ENCODE assay signal across 13 cellular contexts in genomic region chr12:31477669-31478068, GRCh38.
DNase-seq lines count a peak whose midpoint lies in the region; ATAC-seq, FAIRE-seq and TF ChIP-seq lines count a peak whose summit lies in the region.
"Had no signal": no experiment of that assay in that cellular context is flagged by ENCODE, and none has a peak within 500 bp of the region (broad histone marks: within the 10 kb centered on the region; RNA-seq: fewer than 3 reads in every experiment).

No MANE protein-coding gene starts in this region.

- no peak for TF ChIP-seq CTCF in GM12878 (IDR thresholded peaks at IDR 0.05 in 2 of 3, conservative IDR thresholded peaks at IDR 0.05 in 1 of 3; ENCODE audit: control insufficient read depth in 2 of 3, extremely low read depth in 1 of 3, insufficient read depth in 1 of 3, low read depth in 3 of 3, low read length in 3 of 3)

- H3K4me1 ChIP-seq in GM12878 (ENCODE audit: control insufficient read depth, insufficient read depth, low read length), result peaks cover 35% of the 10 kb centered on the region

- ATAC-seq in GM18517 (IDR thresholded peaks at IDR 0.05; ENCODE audit: unreplicated experiment), result peak; percentile 58
- peak; percentile 68 for ATAC-seq in GM21717 (IDR thresholded peaks at IDR 0.05; ENCODE audit: unreplicated experiment)
- ATAC-seq in HG03432 (IDR thresholded peaks at IDR 0.05; ENCODE audit: unreplicated experiment), result peak; percentile 71
- ATAC-seq in GM12878, result peak; percentile 79
- ATAC-seq: activated CD8-positive, alpha-beta T cell treated with anti-CD3 and anti-CD28 coated beads, Interleukin-2, amount 10 ng/mL, durations not matched to agents 7 days and 5 days had no signal

- POLR2A ChIA-PET in GM12878 (lab: Charles Lee), result no interaction called here
- POLR2A ChIA-PET in activated CD4-positive, alpha-beta memory T cell treated with anti-CD3 and anti-CD28 coated beads, Interleukin-2, amount 10 ng/mL, durations not matched to agents 7 days and 5 days (lab: Charles Lee), result no interaction called here

- no TSS peak for BruUV-seq in GM12878 (replicated peaks; lab: Mats Ljungman, UMichigan)

- CTCF ChIA-PET in GM12878 (lab: Yijun Ruan, JAX), result no interaction called here
- CTCF ChIA-PET in activated CD4-positive, alpha-beta memory T cell treated with anti-CD3 and anti-CD28 coated beads, Interleukin-2, amount 10 ng/mL, durations not matched to agents 7 days and 5 days (lab: Charles Lee), result no interaction called here

- in situ Hi-C loops in GM12878 (cut with MboI), result no loop called here

- no peak overlapping the region for H2AFZ ChIP-seq in GM12878 (ENCODE audit: control insufficient read depth, low read depth, low read length)

- no peaks in the 10 kb centered on the region for H3K9me3 Mint-ChIP-seq in T-helper 2 cell treated with Interferon-gamma antibody and Interleukin-4, amounts not matched to agents 5 μg/mL and 100 μg/mL, for 36 hours
- H3K9me3 Mint-ChIP-seq in activated CD4-positive, alpha-beta memory T cell treated with anti-CD3 and anti-CD28 coated beads, Interleukin-2, amount 10 ng/mL, durations not matched to agents 7 days and 5 days, result no peaks in the 10 kb centered on the region

- 94% methylated on average over 1 of the region's 1 CpG for WGBS in GM12878 (ENCODE audit: insufficient coverage, insufficient replicate concordance, low lambda C conversion rate, missing lambda C conversion rate)

- H3K9ac ChIP-seq in GM12878 (ENCODE audit: control insufficient read depth, insufficient read depth, low read length), result no peak overlapping the region

- peaks cover 4% of the 10 kb centered on the region for H3K27me3 Mint-ChIP-seq in T-helper 2 cell treated with Interferon-gamma antibody and Interleukin-4, amounts not matched to agents 5 μg/mL and 100 μg/mL, for 36 hours (ENCODE audit: low read depth)
- peaks cover 3% of the 10 kb centered on the region for H3K27me3 Mint-ChIP-seq in activated CD4-positive, alpha-beta memory T cell treated with anti-CD3 and anti-CD28 coated beads, Interleukin-2, amount 10 ng/mL, durations not matched to agents 7 days and 5 days

- no peaks in the 10 kb centered on the region for H4K20me1 ChIP-seq in GM12878 (ENCODE audit: control insufficient read depth, insufficient read depth)

- peaks cover 2% of the 10 kb centered on the region for H3K79me2 ChIP-seq in GM12878 (ENCODE audit: control insufficient read depth, insufficient read depth, low read length)

- H3K4me2 ChIP-seq in GM12878 (ENCODE audit: control insufficient read depth, insufficient read depth), result no peak overlapping the region

- DNase-seq in GM12878 (ENCODE audit: low read depth, low spot score) (peak; percentile 32), MG63 (no peak)
- no peak for DNase-seq in T-helper 2 cell treated with Interferon-gamma antibody and Interleukin-4, amounts not matched to agents 5 μg/mL and 100 μg/mL, for 36 hours (ENCODE audit: low spot score)
- DNase-seq in activated CD4-positive, alpha-beta memory T cell treated with anti-CD3 and anti-CD28 coated beads, Interleukin-2, amount 10 ng/mL, durations not matched to agents 7 days and 5 days, result no peak
- DNase-seq: activated CD8-positive, alpha-beta T cell treated with anti-CD3 and anti-CD28 coated beads, Interleukin-2, amount 10 ng/mL, durations not matched to agents 7 days and 5 days; NCI-H1092 treated with DMSO at 0.1 percent for 48 hours; NCI-H510A; nucleus accumbens; T1000 had no signal

- peak overlapping the region; percentile 32 for H3K27ac ChIP-seq in GM12878 (ENCODE audit: control insufficient read depth, insufficient read depth)
- H3K27ac ChIP-seq: skin epidermis had no signal

- no peaks in the 10 kb centered on the region for H3K4me1 Mint-ChIP-seq in T-helper 2 cell treated with Interferon-gamma antibody and Interleukin-4, amounts not matched to agents 5 μg/mL and 100 μg/mL, for 36 hours (ENCODE audit: low read depth)
- no peaks in the 10 kb centered on the region for H3K4me1 Mint-ChIP-seq in activated CD4-positive, alpha-beta memory T cell treated with anti-CD3 and anti-CD28 coated beads, Interleukin-2, amount 10 ng/mL, durations not matched to agents 7 days and 5 days

- RAD21 ChIA-PET in GM12878 (lab: Charles Lee; ENCODE audit: unreplicated experiment), result interaction anchor here (0.7 kb wide), 1 partner anchor 8 kb away, joined by 3 read pairs; no protein-coding TSS in a partner anchor

- no peak overlapping the region for H3K4me3 Mint-ChIP-seq in T-helper 2 cell treated with Interferon-gamma antibody and Interleukin-4, amounts not matched to agents 5 μg/mL and 100 μg/mL, for 36 hours
- H3K4me3 Mint-ChIP-seq in activated CD4-positive, alpha-beta memory T cell treated with anti-CD3 and anti-CD28 coated beads, Interleukin-2, amount 10 ng/mL, durations not matched to agents 7 days and 5 days, result no peak overlapping the region
- H3K4me3 Mint-ChIP-seq: activated CD8-positive, alpha-beta T cell treated with anti-CD3 and anti-CD28 coated beads, Interleukin-2, amount 10 ng/mL, durations not matched to agents 7 days and 5 days had no signal

- TF ChIP-seq RAD21 in GM12878 (IDR thresholded peaks at IDR 0.05; ENCODE audit: insufficient read depth, low read depth, low read length), result no peak

- H3K9me3 ChIP-seq in GM12878 (replicated peaks; ENCODE audit: control insufficient read depth, insufficient read depth, low read length) (no peaks in the 10 kb centered on the region; the same call in 2 of the 3 replicates), MG63 (no peaks in the 10 kb centered on the region)

- H3K36me3 ChIP-seq in GM12878 (ENCODE audit: control insufficient read depth in 2 of 2, insufficient read depth in 2 of 2, low read length in 1 of 2), result no peaks in the 10 kb centered on the region
- H3K36me3 ChIP-seq in MG63, result no peaks in the 10 kb centered on the region

- no peaks in the 10 kb centered on the region for H3K36me3 Mint-ChIP-seq in T-helper 2 cell treated with Interferon-gamma antibody and Interleukin-4, amounts not matched to agents 5 μg/mL and 100 μg/mL, for 36 hours (ENCODE audit: low read depth)
- no peaks in the 10 kb centered on the region for H3K36me3 Mint-ChIP-seq in activated CD4-positive, alpha-beta memory T cell treated with anti-CD3 and anti-CD28 coated beads, Interleukin-2, amount 10 ng/mL, durations not matched to agents 7 days and 5 days (ENCODE audit: low read depth)

- SMC1A ChIA-PET in GM12878 (lab: Charles Lee; ENCODE audit: uncharacterized antibody, unreplicated experiment), result interaction anchor here (0.6 to 1.4 kb wide), 2 partner anchors 25 to 163 kb away, joined by 3 to 4 read pairs; no protein-coding TSS in a partner anchor

- no peak for TF ChIP-seq POLR2A in GM12878 (IDR thresholded peaks at IDR 0.05; ENCODE audit: low read depth, low read length)

- H3K27me3 ChIP-seq in GM12878 (replicated peaks in 1 of 2; ENCODE audit: control insufficient read depth in 2 of 2, insufficient read depth in 2 of 2, low read length in 1 of 2) (no peaks in the 10 kb centered on the region), MG63 (no peaks in the 10 kb centered on the region)

- H3K27ac Mint-ChIP-seq in T-helper 2 cell treated with Interferon-gamma antibody and Interleukin-4, amounts not matched to agents 5 μg/mL and 100 μg/mL, for 36 hours, result no peak overlapping the region
- no peak overlapping the region for H3K27ac Mint-ChIP-seq in activated CD4-positive, alpha-beta memory T cell treated with anti-CD3 and anti-CD28 coated beads, Interleukin-2, amount 10 ng/mL, durations not matched to agents 7 days and 5 days
- H3K27ac Mint-ChIP-seq: activated CD8-positive, alpha-beta T cell treated with anti-CD3 and anti-CD28 coated beads, Interleukin-2, amount 10 ng/mL, durations not matched to agents 7 days and 5 days had no signal

- no peak for TF ChIP-seq EP300 in GM12878 (IDR thresholded peaks at IDR 0.05; ENCODE audit: borderline replicate concordance in 1 of 2, control insufficient read depth in 1 of 2, low read depth in 2 of 2, low read length in 2 of 2)

- H3K4me3 ChIP-seq in GM12878 (no peak overlapping the region), MG63 (no peak overlapping the region)
- H3K4me3 ChIP-seq: skin epidermis had no signal

- intact Hi-C loops in GM12878 (cut with micrococcal nuclease; ENCODE audit: unreplicated experiment), result no loop called here

- no peak for FAIRE-seq in GM12878 (lab: Jason Lieb, UNC)

TF ChIP-seq in GM12878, 131 proteins besides CTCF, POLR2A, EP300 and RAD21:
- TF ChIP-seq SP1 (IDR thresholded peaks at IDR 0.05; ENCODE audit: low read depth, low read length), result no peak
- TF ChIP-seq RUNX3 (IDR thresholded peaks at IDR 0.05; ENCODE audit: low read length), result peak; percentile 44
